ENCODE assay signal across 1 cellular context in the genomic region with DNA sequence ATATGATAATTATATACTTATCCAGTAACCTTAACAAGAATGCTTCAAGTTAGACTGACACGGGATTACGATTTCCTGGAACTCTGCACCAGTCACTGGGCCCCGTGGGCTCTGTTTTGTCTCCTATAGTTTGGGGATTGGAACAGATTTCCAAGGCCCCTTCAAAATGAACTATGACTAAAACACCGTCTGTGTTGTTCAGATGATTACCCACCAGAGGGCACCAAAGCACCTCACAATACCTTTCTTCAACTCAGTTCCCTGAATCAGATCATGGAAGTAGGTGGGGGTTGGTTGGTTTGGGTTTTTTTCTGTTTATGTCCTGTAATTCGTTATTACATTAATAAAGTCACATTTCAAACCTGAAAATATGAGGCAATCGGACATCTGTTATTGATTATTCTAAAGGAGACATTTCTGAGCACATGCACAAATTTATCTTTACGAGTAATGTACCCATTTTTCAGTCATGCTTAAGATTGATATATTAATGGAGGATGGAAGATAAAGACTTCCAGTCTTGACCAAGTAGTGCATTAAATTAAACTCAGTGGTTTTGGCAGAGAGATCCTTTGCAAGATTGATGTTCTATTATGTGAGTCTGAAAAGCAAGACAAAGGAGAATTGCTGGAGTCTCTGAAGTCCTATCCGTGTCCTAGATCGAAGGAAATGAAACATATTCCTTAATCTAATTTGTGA.
TF ChIP-seq lines count a peak whose summit lies in the region.

No MANE protein-coding gene starts in this region.

TF ChIP-seq in HEK293, 187 proteins besides CTCF, POLR2A, EP300 and RAD21 (continued from another document):
- TF ChIP-seq ZNF391 (tag by site-specific recombination; IDR thresholded peaks at IDR 0.05; ENCODE audit: borderline replicate concordance, low read depth) (no peak), ZSCAN5A (tag by site-specific recombination; IDR thresholded peaks at IDR 0.05) (no peak), ZNF707 (tag by site-specific recombination; IDR thresholded peaks at IDR 0.05) (no peak), ZNF585B (tag by site-specific recombination; IDR thresholded peaks at IDR 0.05) (no peak), ZNF621 (tag by site-specific recombination; IDR thresholded peaks at IDR 0.05) (no peak)
- TF ChIP-seq, protein P1, sequence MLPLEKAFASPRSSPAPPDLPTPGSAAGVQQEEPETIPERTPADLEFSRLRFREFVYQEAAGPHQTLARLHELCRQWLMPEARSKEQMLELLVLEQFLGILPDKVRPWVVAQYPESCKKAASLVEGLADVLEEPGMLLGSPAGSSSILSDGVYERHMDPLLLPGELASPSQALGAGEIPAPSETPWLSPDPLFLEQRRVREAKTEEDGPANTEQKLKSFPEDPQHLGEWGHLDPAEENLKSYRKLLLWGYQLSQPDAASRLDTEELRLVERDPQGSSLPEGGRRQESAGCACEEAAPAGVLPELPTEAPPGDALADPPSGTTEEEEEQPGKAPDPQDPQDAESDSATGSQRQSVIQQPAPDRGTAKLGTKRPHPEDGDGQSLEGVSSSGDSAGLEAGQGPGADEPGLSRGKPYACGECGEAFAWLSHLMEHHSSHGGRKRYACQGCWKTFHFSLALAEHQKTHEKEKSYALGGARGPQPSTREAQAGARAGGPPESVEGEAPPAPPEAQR (tag by site-specific recombination; IDR thresholded peaks at IDR 0.05) = no peak
- TF ChIP-seq, protein P2, sequence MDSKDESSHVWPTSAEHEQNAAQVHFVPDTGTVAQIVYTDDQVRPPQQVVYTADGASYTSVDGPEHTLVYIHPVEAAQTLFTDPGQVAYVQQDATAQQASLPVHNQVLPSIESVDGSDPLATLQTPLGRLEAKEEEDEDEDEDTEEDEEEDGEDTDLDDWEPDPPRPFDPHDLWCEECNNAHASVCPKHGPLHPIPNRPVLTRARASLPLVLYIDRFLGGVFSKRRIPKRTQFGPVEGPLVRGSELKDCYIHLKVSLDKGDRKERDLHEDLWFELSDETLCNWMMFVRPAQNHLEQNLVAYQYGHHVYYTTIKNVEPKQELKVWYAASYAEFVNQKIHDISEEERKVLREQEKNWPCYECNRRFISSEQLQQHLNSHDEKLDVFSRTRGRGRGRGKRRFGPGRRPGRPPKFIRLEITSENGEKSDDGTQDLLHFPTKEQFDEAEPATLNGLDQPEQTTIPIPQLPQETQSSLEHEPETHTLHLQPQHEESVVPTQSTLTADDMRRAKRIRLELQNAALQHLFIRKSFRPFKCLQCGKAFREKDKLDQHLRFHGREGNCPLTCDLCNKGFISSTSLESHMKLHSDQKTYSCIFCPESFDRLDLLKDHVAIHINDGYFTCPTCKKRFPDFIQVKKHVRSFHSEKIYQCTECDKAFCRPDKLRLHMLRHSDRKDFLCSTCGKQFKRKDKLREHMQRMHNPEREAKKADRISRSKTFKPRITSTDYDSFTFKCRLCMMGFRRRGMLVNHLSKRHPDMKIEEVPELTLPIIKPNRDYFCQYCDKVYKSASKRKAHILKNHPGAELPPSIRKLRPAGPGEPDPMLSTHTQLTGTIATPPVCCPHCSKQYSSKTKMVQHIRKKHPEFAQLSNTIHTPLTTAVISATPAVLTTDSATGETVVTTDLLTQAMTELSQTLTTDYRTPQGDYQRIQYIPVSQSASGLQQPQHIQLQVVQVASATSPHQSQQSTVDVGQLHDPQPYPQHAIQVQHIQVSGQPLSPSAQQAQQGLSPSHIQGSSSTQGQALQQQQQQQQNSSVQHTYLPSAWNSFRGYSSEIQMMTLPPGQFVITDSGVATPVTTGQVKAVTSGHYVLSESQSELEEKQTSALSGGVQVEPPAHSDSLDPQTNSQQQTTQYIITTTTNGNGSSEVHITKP (tag by site-specific recombination; IDR thresholded peaks at IDR 0.05) = 0 out of 2 replicates have a peak, but pooled peaks have one; percentile 26
